ENCODE assay signal across 13 cellular contexts in genomic region chr5:154199263-154199662, GRCh38. TPM values are rescaled to one million over a fixed set of nuclear protein-coding genes. Genes with fewer than 3 reads are reported as not detected.
DNase-seq lines count a peak whose midpoint lies in the region; ATAC-seq, FAIRE-seq and TF ChIP-seq lines count a peak whose summit lies in the region.
"Had no signal": no experiment of that assay in that cellular context is flagged by ENCODE, and none has a peak within 500 bp of the region (broad histone marks: within the 10 kb centered on the region; RNA-seq: fewer than 3 reads in every experiment).

No MANE protein-coding gene starts in this region.

- TF ChIP-seq RAD21 in A549 (conservative IDR thresholded peaks at IDR 0.05 in 1 of 2, IDR thresholded peaks at IDR 0.05 in 1 of 2), result no peak

- no peak for TF ChIP-seq POLR2A in A549 (IDR thresholded peaks at IDR 0.05; ENCODE audit: low read length)
- no peak for TF ChIP-seq POLR2A in heart left ventricle (IDR thresholded peaks at IDR 0.05)

- peak overlapping the region; percentile 87 for H3K4me2 ChIP-seq in A549

- CTCF ChIA-PET in A549 (lab: Yijun Ruan, JAX) (interaction anchor here (0.9 to 5.4 kb wide), 11 partner anchors 8 to 204 kb away, joined by 3 to 51 read pairs (median 8); partner anchors contain the start of gene GALNT10), T-cell (lab: Charles Lee) (interaction anchor here in 1 of 2 donors (1.1 kb wide), 1 partner anchor 127 kb away, joined by 3 read pairs; no protein-coding TSS in a partner anchor)

- H3K9me3 ChIP-seq in A549, result no peaks in the 10 kb centered on the region
- H3K9me3 ChIP-seq in heart left ventricle, result no peaks in the 10 kb centered on the region
- H3K9me3 ChIP-seq: SJCRH30 had no signal

- no peaks in the 10 kb centered on the region for H3K27me3 ChIP-seq in heart left ventricle
- H3K27me3 ChIP-seq: SJCRH30 had no signal

- DNase-seq in A549 (ENCODE audit: low read depth in 1 of 2, low spot score in 1 of 2) (peak; percentile 69 to 83), DMS53 (lab: John Stamatoyannopoulos, UW) (peak; percentile 71), T-cell (no peak), immature natural killer cell (no peak), heart left ventricle (no peak)
- DNase-seq in activated CD8-positive, alpha-beta memory T cell treated with anti-CD3 and anti-CD28 coated beads, Interleukin-2, amount 50 U/mL, for 4 hours, result no peak
- DNase-seq: activated CD4-positive, CD25-positive, alpha-beta regulatory T cell; SJCRH30 had no signal

- ATAC-seq in A549, result peak; percentile 74 to 76
- ATAC-seq in T-cell (replicated peaks in 1 of 4), result no peak
- ATAC-seq in HG02885 (IDR thresholded peaks at IDR 0.05; ENCODE audit: poor library complexity, unreplicated experiment), result no peak
- ATAC-seq in heart left ventricle, result no peak
- no peak for ATAC-seq in HG02798 (IDR thresholded peaks at IDR 0.05; ENCODE audit: poor library complexity, unreplicated experiment)

- H3K4me1 ChIP-seq in A549 (peaks cover 89% of the 10 kb centered on the region), heart left ventricle (peaks cover 0 to 50% (median 26%) of the 10 kb centered on the region in 12 donors)

- peaks cover 0 to 16% (median 0%) of the 10 kb centered on the region in 9 donors for H3K36me3 ChIP-seq in heart left ventricle

- H3K36me3 Mint-ChIP-seq in T-cell (peaks cover 22% of the 10 kb centered on the region), immature natural killer cell (peaks cover 0 to 11% (median 5%) of the 10 kb centered on the region in 3 donors)

- peak overlapping the region; percentile 42 for H3K4me3 ChIP-seq in A549
- H3K4me3 ChIP-seq in heart left ventricle, result no peak overlapping the region
- H3K4me3 ChIP-seq: SJCRH30 had no signal

- FAIRE-seq in A549 (lab: Jason Lieb, UNC), result peak; percentile 13
- FAIRE-seq: frontal cortex had no signal

- H3K4me1 Mint-ChIP-seq in T-cell (peaks cover 79 to 88% (median 81%) of the 10 kb centered on the region in 3 donors), immature natural killer cell (peaks cover 81 to 93% of the 10 kb centered on the region in 2 donors)

- H3K9me3 Mint-ChIP-seq in T-cell (no peaks in the 10 kb centered on the region), immature natural killer cell (no peaks in the 10 kb centered on the region)
- H3K9me3 Mint-ChIP-seq: nephron had no signal

- WGBS in A549 (ENCODE audit: missing lambda C conversion rate), result 9% methylated on average over 4 of the region's 4 CpGs
- 91 to 94% (median 94%) methylated on average over 4 of the region's 4 CpGs for WGBS in heart left ventricle, 4 donors

- no peaks in the 10 kb centered on the region for H3K27me3 Mint-ChIP-seq in T-cell
- peaks cover 0 to 3% (median 1%) of the 10 kb centered on the region in 3 donors for H3K27me3 Mint-ChIP-seq in immature natural killer cell (ENCODE audit: low read depth in 3 of 3)

- no peak for TF ChIP-seq EP300 in A549 (IDR thresholded peaks at IDR 0.05)

- peak overlapping the region; percentile 90 to 93 for H3K27ac ChIP-seq in A549
- no peak overlapping the region for H3K27ac ChIP-seq in heart left ventricle
- H3K27ac ChIP-seq: C4-2B, SJCRH30 had no signal

- H3K4me3 Mint-ChIP-seq in T-cell (peak overlapping the region in 1 of 3 donors; percentile 63), immature natural killer cell (peak overlapping the region in 3 of 5 donors; percentile 52 to 83 (median 75))
- H3K4me3 Mint-ChIP-seq: nephron had no signal

- intact Hi-C loops in heart left ventricle (cut with DNase I), result loop anchor here in 2 of 10 donors (5.0 to 10.0 kb wide), 2 partner anchors 66 to 203 kb away; no protein-coding TSS in a partner anchor

- POLR2A ChIA-PET in A549 (lab: Yijun Ruan, JAX), result interaction anchor here (0.8 to 3.2 kb wide), 6 partner anchors 9 to 161 kb away, joined by 3 to 25 read pairs (median 4); partner anchors contain the start of genes FAM114A2, GALNT10 and MFAP3
- POLR2A ChIA-PET in T-cell (lab: Charles Lee), result no interaction called here

- TF ChIP-seq CTCF in A549 (IDR thresholded peaks at IDR 0.05) (no peak), heart left ventricle (IDR thresholded peaks at IDR 0.05) (no peak)

- H3K27ac Mint-ChIP-seq in T-cell, result peak overlapping the region; percentile 91 to 96
- peak overlapping the region; percentile 75 to 98 (median 96) for H3K27ac Mint-ChIP-seq in immature natural killer cell
- H3K27ac Mint-ChIP-seq: nephron had no signal

TF ChIP-seq in A549, 52 proteins besides CTCF, POLR2A, EP300 and RAD21:
- no peak for TF ChIP-seq RCOR1 (IDR thresholded peaks at IDR 0.05; ENCODE audit: low read depth, low read length)
- TF ChIP-seq PBX3 (IDR thresholded peaks at IDR 0.05), result no peak
- no peak for TF ChIP-seq HEYL (CRISPR knock-in tag; IDR thresholded peaks at IDR 0.05)
- TF ChIP-seq NPAS2 (CRISPR knock-in tag; IDR thresholded peaks at IDR 0.05; ENCODE audit: borderline replicate concordance), result no peak
- peak in 1 of 2 experiments; percentile 57; a peak in 2 of 4 replicates for TF ChIP-seq CEBPB (IDR thresholded peaks at IDR 0.05)
- no peak for TF ChIP-seq CHD2 (IDR thresholded peaks at IDR 0.05; ENCODE audit: low read length, partially characterized antibody)
- TF ChIP-seq NR3C1 (IDR thresholded peaks at IDR 0.05), result no peak
- TF ChIP-seq HES2 (IDR thresholded peaks at IDR 0.05), result no peak
- TF ChIP-seq, protein P1, sequence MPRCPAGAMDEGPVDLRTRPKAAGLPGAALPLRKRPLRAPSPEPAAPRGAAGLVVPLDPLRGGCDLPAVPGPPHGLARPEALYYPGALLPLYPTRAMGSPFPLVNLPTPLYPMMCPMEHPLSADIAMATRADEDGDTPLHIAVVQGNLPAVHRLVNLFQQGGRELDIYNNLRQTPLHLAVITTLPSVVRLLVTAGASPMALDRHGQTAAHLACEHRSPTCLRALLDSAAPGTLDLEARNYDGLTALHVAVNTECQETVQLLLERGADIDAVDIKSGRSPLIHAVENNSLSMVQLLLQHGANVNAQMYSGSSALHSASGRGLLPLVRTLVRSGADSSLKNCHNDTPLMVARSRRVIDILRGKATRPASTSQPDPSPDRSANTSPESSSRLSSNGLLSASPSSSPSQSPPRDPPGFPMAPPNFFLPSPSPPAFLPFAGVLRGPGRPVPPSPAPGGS (IDR thresholded peaks at IDR 0.05), result 0 out of 3 replicates have a peak, but pooled peaks have one; percentile 11
- no peak for TF ChIP-seq ATOH8 (CRISPR knock-in tag; IDR thresholded peaks at IDR 0.05; ENCODE audit: low read depth)
- TF ChIP-seq RARB (CRISPR knock-in tag; IDR thresholded peaks at IDR 0.05), result no peak
- TF ChIP-seq JUN (IDR thresholded peaks at IDR 0.05), result 0 out of 5 replicates have a peak, but pooled peaks of 1 of the 2 experiments have one; percentile 32

RNA-seq across cellular contexts. Expression of gene GALNT10, which starts 8.7 kb away (rescaled TPM):
- polyA plus RNA-seq in A549 (2011; rRNA removed) (156 and 215 TPM in 2 replicates), A549 (2017; fragmentation: RNase III; extraction: RNeasy Plus Mini Kit Qiagen cat#74134 plus additional on column Dnase treatment) (110 to 123 TPM (median 118 TPM) in 3 replicates), immature natural killer cell (10 to 100 TPM; 10.4 to 42.8 (median 24.7) TPM), heart left ventricle (10 to 100 TPM in 1 of 2 donors, 1 to 10 TPM in 1; 2.7 to 12.3 TPM)
- polyA plus RNA-seq in A549 (2012; cell fraction: cytosol; rRNA removed), result 73.3 and 84.8 TPM in 2 replicates
- polyA plus RNA-seq in A549 (2012; cell fraction: nucleus; rRNA removed), result 83.6 and 89.7 TPM in 2 replicates
- polyA minus RNA-seq in A549 (2011; rRNA and poly(A)+ RNA removed), result 408 and 422 TPM in 2 replicates
- total RNA-seq in T-cell (10 to 100 TPM; 26.9 to 62.7 (median 40.8) TPM), heart left ventricle (10 to 100 TPM; 10.6 to 20.7 (median 14.6) TPM)

Comparison
In these comparisons a context has a peak if more than half of its experiments do, and no peak if none do; other contexts are left out.
1. ATAC-seq: peak in A549 (2 of 2); none in T-cell (0 of 4), HG02885 (single experiment), heart left ventricle (0 of 4) and HG02798 (single experiment).
2. DNase-seq: peak in A549 (2 of 2) and DMS53 (single experiment); none in T-cell (0 of 34), immature natural killer cell (0 of 3), heart left ventricle (0 of 5) and activated CD8-positive, alpha-beta memory T cell treated with anti-CD3 and anti-CD28 coated beads, Interleukin-2, amount 50 U/mL, for 4 hours (single experiment).
3. H3K27ac ChIP-seq: peak in A549 (2 of 2); none in heart left ventricle (0 of 12).